10 cellular contexts compared by ENCODE assay signal in genomic region chr12:38892090-38892786, GRCh38. TPM values are rescaled to one million over a fixed set of nuclear protein-coding genes. Genes with fewer than 3 reads are reported as not detected.
DNase-seq lines count a peak whose midpoint lies in the region; ATAC-seq, FAIRE-seq and TF ChIP-seq lines count a peak whose summit lies in the region.
"Had no signal": no experiment of that assay in that cellular context is flagged by ENCODE, and none has a peak within 500 bp of the region (broad histone marks: within the 10 kb centered on the region; RNA-seq: fewer than 3 reads in every experiment).

No MANE protein-coding gene starts in this region.

- H3K4me1 ChIP-seq in pancreas: peaks cover 7 to 17% (median 8%) of the 10 kb centered on the region in 3 donors

- peaks cover 2% of the 10 kb centered on the region for H3K9me3 Mint-ChIP-seq in chondrocyte (ENCODE audit: low read depth)
- H3K9me3 Mint-ChIP-seq: activated T-helper 1 cell treated with anti-CD3 and anti-CD28 coated beads, Interleukin-12 subunit alpha, Interleukin-12 subunit beta, Interleukin-2, Interleukin-4 antibody, amounts not matched to agents 30 ng/mL and 10 ng/mL and 1 ng/mL, durations not matched to agents 14 hours and 24 hours and 36 hours had no signal

- H3K4me1 Mint-ChIP-seq in chondrocyte (ENCODE audit: low read depth): peaks cover 6% of the 10 kb centered on the region

- no peaks in the 10 kb centered on the region for H3K27me3 Mint-ChIP-seq in chondrocyte (ENCODE audit: low read depth)

- no peaks in the 10 kb centered on the region for H3K9me3 ChIP-seq in pancreas

- DNase-seq in astrocyte of the hippocampus (ENCODE audit: low read depth, low spot score) (peak; percentile 28), pancreas (peak in 3 of 6 donors; percentile 12 to 49 (median 36)), chondrocyte (ENCODE audit: low spot score) (no peak), NCI-H82 (lab: John Stamatoyannopoulos, UW) (no peak)
- DNase-seq in central memory CD4-positive, alpha-beta T cell: no peak
- DNase-seq: stimulated activated CD4-positive, alpha-beta T cell treated with anti-CD3 and anti-CD28 coated beads, Interleukin-4, amount 100 ng/mL, for 24 hours; T-helper 1 cell had no signal

- H3K4me3 ChIP-seq in pancreas: no peak overlapping the region

- no peaks in the 10 kb centered on the region for H3K36me3 Mint-ChIP-seq in chondrocyte (ENCODE audit: low read depth)

- FAIRE-seq in pancreas (lab: Jason Lieb, UNC): no peak

- intact Hi-C loops in pancreas (cut with DNase I): no loop called here

- TF ChIP-seq CTCF in pancreas (IDR thresholded peaks at IDR 0.05) (no peak), chondrocyte (IDR thresholded peaks at IDR 0.05) (no peak)

- WGBS in pancreas, 2 donors: 19 to 21% methylated on average over 4 of the region's 4 CpGs

- no peak overlapping the region for H3K4me3 Mint-ChIP-seq in chondrocyte (ENCODE audit: unreplicated experiment)
- H3K4me3 Mint-ChIP-seq: activated T-helper 1 cell treated with anti-CD3 and anti-CD28 coated beads, Interleukin-12 subunit alpha, Interleukin-12 subunit beta, Interleukin-2, Interleukin-4 antibody, amounts not matched to agents 30 ng/mL and 10 ng/mL and 1 ng/mL, durations not matched to agents 14 hours and 24 hours and 36 hours had no signal

- peak overlapping the region in 2 of 4 donors; percentile 27 to 30 for H3K27ac ChIP-seq in pancreas

- H3K27me3 ChIP-seq in pancreas: no peaks in the 10 kb centered on the region

- no peak overlapping the region for H3K27ac Mint-ChIP-seq in chondrocyte (ENCODE audit: unreplicated experiment)
- H3K27ac Mint-ChIP-seq: activated T-helper 1 cell treated with anti-CD3 and anti-CD28 coated beads, Interleukin-12 subunit alpha, Interleukin-12 subunit beta, Interleukin-2, Interleukin-4 antibody, amounts not matched to agents 30 ng/mL and 10 ng/mL and 1 ng/mL, durations not matched to agents 14 hours and 24 hours and 36 hours had no signal

- no peaks in the 10 kb centered on the region for H3K36me3 ChIP-seq in pancreas

- ATAC-seq in GM18907 (IDR thresholded peaks at IDR 0.05; ENCODE audit: unreplicated experiment) (peak; percentile 60), HG02678 (IDR thresholded peaks at IDR 0.05; ENCODE audit: unreplicated experiment) (peak; percentile 51), pancreas (peak; percentile 93 to 98 (median 96))

RNA-seq across cellular contexts. Expression of gene CPNE8, which starts 13.2 kb away (rescaled TPM):
- total RNA-seq in pancreas: 1 to 10 TPM; 2.7 to 6.8 (median 4.7) TPM
- polyA plus RNA-seq in pancreas: 1 to 10 TPM; 4.4 to 5.7 TPM
- total RNA-seq in chondrocyte: 8.0 to 10.6 TPM (median 10.3 TPM) in 3 replicates
